Comparison of ENCODE assay signal across 1 cellular context in genomic region chr5:134466241-134467069, GRCh38.
TF ChIP-seq lines count a peak whose summit lies in the region.

No MANE protein-coding gene starts in this region.

TF ChIP-seq in K562, 482 proteins besides CTCF, POLR2A, EP300 and RAD21 (continued from another document and continues in another):
- TF ChIP-seq HNRNPL (IDR thresholded peaks at IDR 0.05; ENCODE audit: low read depth, low read length): peak; percentile 4; the same call in 1 of the 2 replicates
- TF ChIP-seq ZBTB5 (IDR thresholded peaks at IDR 0.05): 0 out of 2 replicates have a peak, but pooled peaks have one; percentile 6
- no peak for TF ChIP-seq MED1 (CRISPR knock-in tag; IDR thresholded peaks at IDR 0.05; ENCODE audit: borderline replicate concordance)
- TF ChIP-seq ZNF584 (CRISPR knock-in tag; IDR thresholded peaks at IDR 0.05; ENCODE audit: low read depth): 0 out of 2 replicates have a peak, but pooled peaks have one; percentile 15
- peak; percentile 63; the same call in 1 of the 2 replicates for TF ChIP-seq SMARCA4 (IDR thresholded peaks at IDR 0.05)
- TF ChIP-seq XRCC4 (IDR thresholded peaks at IDR 0.05; ENCODE audit: extremely low read depth, insufficient read depth, insufficient read length): no peak
- no peak for TF ChIP-seq TAF9B (IDR thresholded peaks at IDR 0.05; ENCODE audit: partially characterized antibody)
- TF ChIP-seq ATF7 (IDR thresholded peaks at IDR 0.05): 0 out of 2 replicates have a peak, but pooled peaks have one; percentile 4
- TF ChIP-seq FOXM1 (IDR thresholded peaks at IDR 0.05; ENCODE audit: low read depth): no peak
- TF ChIP-seq FOXM1 (CRISPR knock-in tag; IDR thresholded peaks at IDR 0.05; ENCODE audit: low read depth): no peak
- no peak for TF ChIP-seq GTF2B (IDR thresholded peaks at IDR 0.05; ENCODE audit: extremely low read depth, insufficient read length)
- no peak for TF ChIP-seq OTX1 (CRISPR knock-in tag; IDR thresholded peaks at IDR 0.05)
- no peak for TF ChIP-seq MGA (IDR thresholded peaks at IDR 0.05)
- peak; percentile 62; the same call in 1 of the 2 replicates for TF ChIP-seq SMARCE1 (IDR thresholded peaks at IDR 0.05)
- no peak for TF ChIP-seq ZZZ3 (IDR thresholded peaks at IDR 0.05)
- no peak for TF ChIP-seq ZBTB1 (CRISPR knock-in tag; IDR thresholded peaks at IDR 0.05; ENCODE audit: borderline replicate concordance, low read depth)
- no peak for TF ChIP-seq ZFP30 (CRISPR knock-in tag; IDR thresholded peaks at IDR 0.05; ENCODE audit: borderline replicate concordance)
- peak; percentile 61 for TF ChIP-seq NCOR1 (IDR thresholded peaks at IDR 0.05)
- TF ChIP-seq ZNF12 (CRISPR knock-in tag; IDR thresholded peaks at IDR 0.05): 0 out of 2 replicates have a peak, but pooled peaks have one; percentile 39
- TF ChIP-seq ZNF274 (IDR thresholded peaks at IDR 0.05; ENCODE audit: borderline replicate concordance, low read depth, low read length): no peak
- no peak for TF ChIP-seq HMGXB4 (CRISPR knock-in tag; IDR thresholded peaks at IDR 0.05)
- TF ChIP-seq NFYB (IDR thresholded peaks at IDR 0.05; ENCODE audit: extremely low read depth, insufficient read length): no peak
- TF ChIP-seq ZNF75A (CRISPR knock-in tag; IDR thresholded peaks at IDR 0.05): no peak
- no peak for TF ChIP-seq TAL1 (IDR thresholded peaks at IDR 0.05)
- TF ChIP-seq SMC3 (conservative IDR thresholded peaks at IDR 0.05; ENCODE audit: insufficient read depth, low read depth, low read length): 0 out of 2 replicates have a peak, but pooled peaks have one; percentile 3
- no peak for TF ChIP-seq POU5F1 (IDR thresholded peaks at IDR 0.05; ENCODE audit: borderline replicate concordance, low read depth, low read length, partially characterized antibody)
- TF ChIP-seq DMBX1 (CRISPR knock-in tag; IDR thresholded peaks at IDR 0.05; ENCODE audit: borderline replicate concordance): no peak
- TF ChIP-seq HES1 (IDR thresholded peaks at IDR 0.05; ENCODE audit: low read depth): peak; percentile 6; the same call in 1 of the 2 replicates
- 0 out of 2 replicates have a peak, but pooled peaks have one; percentile 8 for TF ChIP-seq GABPB1 (CRISPR knock-in tag; IDR thresholded peaks at IDR 0.05)
- no peak for TF ChIP-seq ZNF175 (CRISPR knock-in tag; IDR thresholded peaks at IDR 0.05; ENCODE audit: low read depth)
- peak; percentile 71; the same call in 1 of the 2 replicates for TF ChIP-seq ZBTB7A (IDR thresholded peaks at IDR 0.05; ENCODE audit: borderline replicate concordance, control insufficient read depth, low read depth, low read length)
- TF ChIP-seq DNMT1 (IDR thresholded peaks at IDR 0.05): no peak
- peak in 1 of 2 experiments; percentile 69; a peak in 1 of 4 replicates for TF ChIP-seq TEAD1 (CRISPR knock-in tag; IDR thresholded peaks at IDR 0.05)
- TF ChIP-seq GTF2E2 (tag; IDR thresholded peaks at IDR 0.05): no peak
- TF ChIP-seq CBX8 (IDR thresholded peaks at IDR 0.05; ENCODE audit: borderline replicate concordance, extremely low read depth, low read depth, low read length, poor library complexity, severe bottlenecking): no peak
